Comparison of ENCODE assay signal across 25 cellular contexts in genomic region chr15:83471307-83471866, GRCh38. TPM values are rescaled to one million over a fixed set of nuclear protein-coding genes. Genes with fewer than 3 reads are reported as not detected.
"Had no signal": no experiment of that assay in that cellular context is flagged by ENCODE, and none has a peak within 500 bp of the region (broad histone marks: within the 10 kb centered on the region; RNA-seq: fewer than 3 reads in every experiment).

No MANE protein-coding gene starts in this region.

- H3K4me1 ChIP-seq: heart left ventricle, left lung, spleen, suprapubic skin, thyroid gland, vagina had no signal

- H3K79me2 ChIP-seq: hepatocyte had no signal

- H3K36me3 Mint-ChIP-seq: stimulated activated memory B cell treated with anti-CD40 and anti-IgM and Interleukin-4, amounts not matched to agents 10 μg/mL and 1 μg/mL and 100 μg/mL, for 72 hours had no signal

- H3K36me3 ChIP-seq: heart left ventricle, left lung, ovary, spleen, suprapubic skin, thyroid gland, vagina had no signal

- H3K27ac ChIP-seq: coronary artery, heart left ventricle, hepatocyte, left lung, ovary, skin epidermis, spleen, suprapubic skin, thyroid gland, vagina had no signal

- H3K4me1 Mint-ChIP-seq: naive thymus-derived CD8-positive, alpha-beta T cell; nephron progenitor cell; stimulated activated memory B cell treated with anti-CD40 and anti-IgM and Interleukin-4, amounts not matched to agents 10 μg/mL and 1 μg/mL and 100 μg/mL, for 72 hours had no signal

- H3K4me3 Mint-ChIP-seq: effector memory CD8-positive, alpha-beta T cell; naive thymus-derived CD8-positive, alpha-beta T cell; nephron progenitor cell; stimulated activated memory B cell treated with anti-CD40 and anti-IgM and Interleukin-4, amounts not matched to agents 10 μg/mL and 1 μg/mL and 100 μg/mL, for 72 hours; stimulated activated naive CD8-positive, alpha-beta T cell treated with anti-CD3 and anti-CD28 coated beads, Interleukin-15, Interleukin-2, amounts not matched to agents 100 ng/mL and 50 ng/mL, for 24 hours had no signal

- ATAC-seq: effector memory CD8-positive, alpha-beta T cell; heart left ventricle; left cardiac atrium; left lung; naive thymus-derived CD8-positive, alpha-beta T cell; right cardiac atrium; stimulated activated memory B cell treated with anti-CD40 and anti-IgM and Interleukin-4, amounts not matched to agents 10 μg/mL and 1 μg/mL and 100 μg/mL, for 72 hours had no signal

- H3K27me3 ChIP-seq: heart left ventricle, hepatocyte, left lung, ovary, suprapubic skin, thyroid gland, vagina had no signal

- DNase-seq: dermis blood vessel endothelial cell; effector memory CD8-positive, alpha-beta T cell; erythroblast; heart left ventricle; kidney; left cardiac atrium; left lung; naive thymus-derived CD8-positive, alpha-beta T cell; nephron progenitor cell; nucleus accumbens; ovary; right cardiac atrium; spleen; stimulated activated CD4-positive, alpha-beta T cell treated with anti-CD3 and anti-CD28 coated beads, Interleukin-4, amount 100 ng/mL, for 4 hours; thyroid gland; trophoblast cell had no signal

- H2AFZ ChIP-seq: hepatocyte had no signal

- H3K9me3 ChIP-seq: left lung, ovary, suprapubic skin, thyroid gland, vagina had no signal

- H3K4me2 ChIP-seq: hepatocyte had no signal

- H3K27ac Mint-ChIP-seq: effector memory CD8-positive, alpha-beta T cell; naive thymus-derived CD8-positive, alpha-beta T cell; nephron progenitor cell; stimulated activated memory B cell treated with anti-CD40 and anti-IgM and Interleukin-4, amounts not matched to agents 10 μg/mL and 1 μg/mL and 100 μg/mL, for 72 hours; stimulated activated naive CD8-positive, alpha-beta T cell treated with anti-CD3 and anti-CD28 coated beads, Interleukin-15, Interleukin-2, amounts not matched to agents 100 ng/mL and 50 ng/mL, for 24 hours had no signal

- H3K4me3 ChIP-seq: coronary artery, heart left ventricle, hepatocyte, left lung, ovary, skin epidermis, spleen, suprapubic skin, thyroid gland, vagina had no signal

RNA-seq across cellular contexts. Expression of gene SH3GL3, which starts 24.2 kb away (rescaled TPM):
- total RNA-seq: dermis blood vessel endothelial cell; glomerular endothelial cell; mesenteric fat pad; naive thymus-derived CD8-positive, alpha-beta T cell; spleen had no signal
- polyA plus RNA-seq: heart left ventricle; naive thymus-derived CD8-positive, alpha-beta T cell had no signal
